ENCODE assay signal across 1 cellular context in the genomic region with DNA sequence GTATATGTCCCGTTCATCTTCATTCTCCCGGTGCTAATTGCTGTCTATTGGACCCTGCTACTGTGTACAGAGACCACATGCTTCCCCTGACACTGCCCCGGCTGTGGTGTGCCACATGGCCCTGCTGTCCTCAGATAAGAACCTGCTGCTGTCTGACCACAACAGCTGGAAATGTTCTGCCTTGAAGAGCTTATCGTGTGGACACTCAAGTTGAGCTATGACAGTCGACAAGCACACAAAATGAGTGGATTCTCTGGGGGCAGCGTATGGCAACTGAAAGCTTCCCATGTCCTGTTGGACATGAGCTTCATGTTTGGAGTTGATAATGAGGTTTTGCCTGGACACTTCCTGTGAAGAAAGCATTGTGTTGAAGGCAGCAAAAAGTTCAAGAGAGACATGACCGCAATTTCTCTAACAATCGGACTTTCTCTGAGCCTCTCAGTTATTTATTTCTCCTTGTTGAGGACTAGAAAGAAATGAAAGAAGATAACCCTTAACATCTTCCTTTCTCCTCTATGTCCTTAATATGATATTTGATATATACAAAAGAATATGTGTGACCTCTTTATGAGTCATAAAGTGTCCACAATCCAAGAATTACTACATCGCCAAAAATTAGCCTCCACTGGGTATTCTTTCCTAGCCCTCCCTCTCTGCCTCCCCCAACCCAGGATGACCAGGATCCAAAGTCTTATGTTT.
A peak's percentile ranks its signal among the peaks of the same experiment; 100 is the strongest.
TF ChIP-seq lines count a peak whose summit lies in the region.

No MANE protein-coding gene starts in this region.

TF ChIP-seq in K562, 482 proteins besides CTCF, POLR2A, EP300 and RAD21 (continued from another document and continues in another):
- TF ChIP-seq ARID4B (CRISPR knock-in tag; IDR thresholded peaks at IDR 0.05) (no peak), TCF7L2 (IDR thresholded peaks at IDR 0.05; ENCODE audit: low read depth, low read length) (no peak), NCOA2 (IDR thresholded peaks at IDR 0.05; ENCODE audit: partially characterized antibody in 2 of 2) (peak; percentile 49 to 84), TCFL5 (CRISPR knock-in tag; conservative IDR thresholded peaks at IDR 0.05) (no peak; the same call in 1 of the 2 replicates), PHTF2 (CRISPR knock-in tag; IDR thresholded peaks at IDR 0.05) (no peak), ETS2 (tag; IDR thresholded peaks at IDR 0.05; ENCODE audit: borderline replicate concordance, poor library complexity, severe bottlenecking) (no peak), ZNF253 (CRISPR knock-in tag; conservative IDR thresholded peaks at IDR 0.05) (no peak), FIP1L1 (IDR thresholded peaks at IDR 0.05; ENCODE audit: low read depth, low read length, poor library complexity, severe bottlenecking) (no peak), ETV6 (IDR thresholded peaks at IDR 0.05; ENCODE audit: borderline replicate concordance in 1 of 2, low read depth in 2 of 2, low read length in 1 of 2) (peak; percentile 28 to 91; a peak in 3 of 4 replicates), ETV6 (CRISPR knock-in tag; IDR thresholded peaks at IDR 0.05; ENCODE audit: borderline replicate concordance) (no peak), DACH1 (IDR thresholded peaks at IDR 0.05; ENCODE audit: partially characterized antibody) (peak; percentile 96), ZNF707 (CRISPR knock-in tag; conservative IDR thresholded peaks at IDR 0.05) (no peak), STAT5B (CRISPR knock-in tag; IDR thresholded peaks at IDR 0.05) (no peak), TRIM24 (IDR thresholded peaks at IDR 0.05) (peak; percentile 100), PHF21A (IDR thresholded peaks at IDR 0.05; ENCODE audit: borderline replicate concordance, low read depth) (no peak), ZNF316 (IDR thresholded peaks at IDR 0.05) (peak; percentile 39), BRD4 (IDR thresholded peaks at IDR 0.05) (no peak), POLR3A (IDR thresholded peaks at IDR 0.05; ENCODE audit: borderline replicate concordance, extremely low read depth, insufficient read depth, insufficient read length) (no peak), ELF4 (CRISPR knock-in tag; IDR thresholded peaks at IDR 0.05) (peak; percentile 89; the same call in 1 of the 2 replicates), CBX5 (IDR thresholded peaks at IDR 0.05; ENCODE audit: borderline replicate concordance, low read depth) (peak; percentile 78), RBBP5 (IDR thresholded peaks at IDR 0.05; ENCODE audit: borderline replicate concordance, insufficient read depth, low read length, poor library complexity, severe bottlenecking) (no peak), NFE2L1 (tag; IDR thresholded peaks at IDR 0.05; ENCODE audit: borderline replicate concordance, low read depth) (no peak), ZNF24 (IDR thresholded peaks at IDR 0.05) (peak; percentile 82), ZNF174 (CRISPR knock-in tag; IDR thresholded peaks at IDR 0.05) (no peak), THRAP3 (IDR thresholded peaks at IDR 0.05; ENCODE audit: borderline replicate concordance) (no peak), HLTF (IDR thresholded peaks at IDR 0.05) (peak; percentile 93; the same call in 1 of the 2 replicates), MAFF (IDR thresholded peaks at IDR 0.05; ENCODE audit: low read length) (no peak), PHB (CRISPR knock-in tag; IDR thresholded peaks at IDR 0.05) (no peak), MEF2A (IDR thresholded peaks at IDR 0.05; ENCODE audit: control insufficient read depth, low read depth, low read length) (0 out of 2 replicates have a peak, but pooled peaks have one; percentile 30), NFE2 (IDR thresholded peaks at IDR 0.05; ENCODE audit: low read depth) (peak; percentile 58; the same call in 1 of the 2 replicates), ZBED1 (IDR thresholded peaks at IDR 0.05) (peak; percentile 97), HIVEP1 (CRISPR knock-in tag; IDR thresholded peaks at IDR 0.05) (no peak), ZNF324 (CRISPR knock-in tag; IDR thresholded peaks at IDR 0.05) (no peak), KLF13 (tag; IDR thresholded peaks at IDR 0.05; ENCODE audit: borderline replicate concordance, low read depth) (peak; percentile 71; the same call in 1 of the 2 replicates), ETV5 (CRISPR knock-in tag; IDR thresholded peaks at IDR 0.05; ENCODE audit: low read depth) (peak; percentile 96), RNF2 (IDR thresholded peaks at IDR 0.05) (peak; percentile 98), HMG20A (CRISPR knock-in tag; conservative IDR thresholded peaks at IDR 0.05) (no peak; the same call in 1 of the 2 replicates), ZNF77 (CRISPR knock-in tag; IDR thresholded peaks at IDR 0.05) (no peak), ZNF644 (tag; IDR thresholded peaks at IDR 0.05; ENCODE audit: low read depth) (peak; percentile 98), STAG1 (CRISPR knock-in tag; IDR thresholded peaks at IDR 0.05; ENCODE audit: borderline replicate concordance) (no peak), ZC3H8 (IDR thresholded peaks at IDR 0.05) (no peak), ZNF592 (IDR thresholded peaks at IDR 0.05) (0 out of 2 replicates have a peak, but pooled peaks have one; percentile 56), MCM5 (IDR thresholded peaks at IDR 0.05; ENCODE audit: low read depth) (no peak), HNRNPK (IDR thresholded peaks at IDR 0.05; ENCODE audit: low read depth, low read length, poor library complexity, severe bottlenecking) (no peak), ZNF57 (CRISPR knock-in tag; IDR thresholded peaks at IDR 0.05) (no peak), ZBTB1 (CRISPR knock-in tag; IDR thresholded peaks at IDR 0.05; ENCODE audit: borderline replicate concordance, low read depth) (no peak), NEUROD1 (IDR thresholded peaks at IDR 0.05; ENCODE audit: borderline replicate concordance, low read depth, low read length, partially characterized antibody) (peak; percentile 96), TAF15 (IDR thresholded peaks at IDR 0.05; ENCODE audit: low read depth, low read length) (no peak), PKNOX1 (IDR thresholded peaks at IDR 0.05) (peak; percentile 88)
- TF ChIP-seq, protein P1, sequence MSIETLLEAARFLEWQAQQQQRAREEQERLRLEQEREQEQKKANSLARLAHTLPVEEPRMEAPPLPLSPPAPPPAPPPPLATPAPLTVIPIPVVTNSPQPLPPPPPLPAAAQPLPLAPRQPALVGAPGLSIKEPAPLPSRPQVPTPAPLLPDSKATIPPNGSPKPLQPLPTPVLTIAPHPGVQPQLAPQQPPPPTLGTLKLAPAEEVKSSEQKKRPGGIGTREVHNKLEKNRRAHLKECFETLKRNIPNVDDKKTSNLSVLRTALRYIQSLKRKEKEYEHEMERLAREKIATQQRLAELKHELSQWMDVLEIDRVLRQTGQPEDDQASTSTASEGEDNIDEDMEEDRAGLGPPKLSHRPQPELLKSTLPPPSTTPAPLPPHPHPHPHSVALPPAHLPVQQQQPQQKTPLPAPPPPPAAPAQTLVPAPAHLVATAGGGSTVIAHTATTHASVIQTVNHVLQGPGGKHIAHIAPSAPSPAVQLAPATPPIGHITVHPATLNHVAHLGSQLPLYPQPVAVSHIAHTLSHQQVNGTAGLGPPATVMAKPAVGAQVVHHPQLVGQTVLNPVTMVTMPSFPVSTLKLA (conservative IDR thresholded peaks at IDR 0.05), result peak; percentile 97 to 99
- TF ChIP-seq, protein P2, sequence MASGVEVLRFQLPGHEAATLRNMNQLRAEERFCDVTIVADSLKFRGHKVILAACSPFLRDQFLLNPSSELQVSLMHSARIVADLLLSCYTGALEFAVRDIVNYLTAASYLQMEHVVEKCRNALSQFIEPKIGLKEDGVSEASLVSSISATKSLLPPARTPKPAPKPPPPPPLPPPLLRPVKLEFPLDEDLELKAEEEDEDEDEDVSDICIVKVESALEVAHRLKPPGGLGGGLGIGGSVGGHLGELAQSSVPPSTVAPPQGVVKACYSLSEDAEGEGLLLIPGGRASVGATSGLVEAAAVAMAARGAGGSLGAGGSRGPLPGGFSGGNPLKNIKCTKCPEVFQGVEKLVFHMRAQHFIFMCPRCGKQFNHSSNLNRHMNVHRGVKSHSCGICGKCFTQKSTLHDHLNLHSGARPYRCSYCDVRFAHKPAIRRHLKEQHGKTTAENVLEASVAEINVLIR (CRISPR knock-in tag; IDR thresholded peaks at IDR 0.05), result peak; percentile 63
- TF ChIP-seq, protein P3, sequence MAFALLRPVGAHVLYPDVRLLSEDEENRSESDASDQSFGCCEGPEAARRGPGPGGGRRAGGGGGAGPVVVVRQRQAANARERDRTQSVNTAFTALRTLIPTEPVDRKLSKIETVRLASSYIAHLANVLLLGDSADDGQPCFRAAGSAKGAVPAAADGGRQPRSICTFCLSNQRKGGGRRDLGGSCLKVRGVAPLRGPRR (CRISPR knock-in tag; IDR thresholded peaks at IDR 0.05), result no peak
- TF ChIP-seq, protein P4, sequence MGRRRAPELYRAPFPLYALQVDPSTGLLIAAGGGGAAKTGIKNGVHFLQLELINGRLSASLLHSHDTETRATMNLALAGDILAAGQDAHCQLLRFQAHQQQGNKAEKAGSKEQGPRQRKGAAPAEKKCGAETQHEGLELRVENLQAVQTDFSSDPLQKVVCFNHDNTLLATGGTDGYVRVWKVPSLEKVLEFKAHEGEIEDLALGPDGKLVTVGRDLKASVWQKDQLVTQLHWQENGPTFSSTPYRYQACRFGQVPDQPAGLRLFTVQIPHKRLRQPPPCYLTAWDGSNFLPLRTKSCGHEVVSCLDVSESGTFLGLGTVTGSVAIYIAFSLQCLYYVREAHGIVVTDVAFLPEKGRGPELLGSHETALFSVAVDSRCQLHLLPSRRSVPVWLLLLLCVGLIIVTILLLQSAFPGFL (CRISPR knock-in tag; IDR thresholded peaks at IDR 0.05), result no peak
- TF ChIP-seq, protein P5, sequence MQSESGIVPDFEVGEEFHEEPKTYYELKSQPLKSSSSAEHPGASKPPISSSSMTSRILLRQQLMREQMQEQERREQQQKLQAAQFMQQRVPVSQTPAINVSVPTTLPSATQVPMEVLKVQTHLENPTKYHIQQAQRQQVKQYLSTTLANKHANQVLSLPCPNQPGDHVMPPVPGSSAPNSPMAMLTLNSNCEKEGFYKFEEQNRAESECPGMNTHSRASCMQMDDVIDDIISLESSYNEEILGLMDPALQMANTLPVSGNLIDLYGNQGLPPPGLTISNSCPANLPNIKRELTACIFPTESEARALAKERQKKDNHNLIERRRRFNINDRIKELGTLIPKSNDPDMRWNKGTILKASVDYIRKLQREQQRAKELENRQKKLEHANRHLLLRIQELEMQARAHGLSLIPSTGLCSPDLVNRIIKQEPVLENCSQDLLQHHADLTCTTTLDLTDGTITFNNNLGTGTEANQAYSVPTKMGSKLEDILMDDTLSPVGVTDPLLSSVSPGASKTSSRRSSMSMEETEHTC (IDR thresholded peaks at IDR 0.05), result peak; percentile 89
